In genomic region chr6:113774122-113774835, GRCh38 we compare ENCODE assay signal across 13 cellular contexts.
DNase-seq lines count a peak whose midpoint lies in the region; ATAC-seq and TF ChIP-seq lines count a peak whose summit lies in the region.
"Had no signal": no experiment of that assay in that cellular context is flagged by ENCODE, and none has a peak within 500 bp of the region (broad histone marks: within the 10 kb centered on the region; RNA-seq: fewer than 3 reads in every experiment).

No MANE protein-coding gene starts in this region.

- H3K9me3 ChIP-seq in RWPE2 (ENCODE audit: severe bottlenecking), result no peaks in the 10 kb centered on the region
- H3K9me3 ChIP-seq: sigmoid colon had no signal

- peaks cover 4 to 6% of the 10 kb centered on the region in 2 donors for H3K4me1 Mint-ChIP-seq in stimulated activated naive B cell treated with anti-CD40 and anti-IgM and Interleukin-4, amounts not matched to agents 10 μg/mL and 1 μg/mL and 100 μg/mL, for 72 hours

- peak; percentile 29; the same call in 1 of the 3 replicates for ATAC-seq in RWPE2 (ENCODE audit: low read depth)
- peak; percentile 62 to 65 for ATAC-seq in stimulated activated naive B cell treated with anti-CD40 and anti-IgM and Interleukin-4, amounts not matched to agents 10 μg/mL and 1 μg/mL and 100 μg/mL, for 72 hours (replicated peaks)
- ATAC-seq in HG03139 (IDR thresholded peaks at IDR 0.05; ENCODE audit: unreplicated experiment), result no peak

- H3K4me1 ChIP-seq in RWPE2 (ENCODE audit: insufficient read depth, poor library complexity, severe bottlenecking), result peaks cover 5% of the 10 kb centered on the region
- H3K4me1 ChIP-seq: sigmoid colon had no signal

- H3K27ac ChIP-seq in RWPE2 (ENCODE audit: poor library complexity, severe bottlenecking), result no peak overlapping the region
- no peak overlapping the region for H3K27ac ChIP-seq in substantia nigra (ENCODE audit: low read depth, low read length, poor library complexity, severe bottlenecking)
- H3K27ac ChIP-seq: 22Rv1, sigmoid colon, SK-N-MC had no signal

- no peaks in the 10 kb centered on the region for H3K36me3 ChIP-seq in RWPE2 (ENCODE audit: low read depth)
- H3K36me3 ChIP-seq: sigmoid colon had no signal

- no peak overlapping the region for H3K4me3 Mint-ChIP-seq in stimulated activated naive B cell treated with anti-CD40 and anti-IgM and Interleukin-4, amounts not matched to agents 10 μg/mL and 1 μg/mL and 100 μg/mL, for 72 hours
- H3K4me3 Mint-ChIP-seq: IgD-negative memory B cell had no signal

- no peaks in the 10 kb centered on the region for H3K9me3 Mint-ChIP-seq in stimulated activated naive B cell treated with anti-CD40 and anti-IgM and Interleukin-4, amounts not matched to agents 10 μg/mL and 1 μg/mL and 100 μg/mL, for 72 hours
- H3K9me3 Mint-ChIP-seq: IgD-negative memory B cell had no signal

- no peak overlapping the region for H3K27ac Mint-ChIP-seq in stimulated activated naive B cell treated with anti-CD40 and anti-IgM and Interleukin-4, amounts not matched to agents 10 μg/mL and 1 μg/mL and 100 μg/mL, for 72 hours
- H3K27ac Mint-ChIP-seq: IgD-negative memory B cell had no signal

- H3K4me3 ChIP-seq in RWPE2 (ENCODE audit: severe bottlenecking), result no peak overlapping the region
- H3K4me3 ChIP-seq: sigmoid colon, SK-N-MC had no signal

- H3K36me3 Mint-ChIP-seq in stimulated activated naive B cell treated with anti-CD40 and anti-IgM and Interleukin-4, amounts not matched to agents 10 μg/mL and 1 μg/mL and 100 μg/mL, for 72 hours, result no peaks in the 10 kb centered on the region
- H3K36me3 Mint-ChIP-seq: IgD-negative memory B cell had no signal

- DNase-seq in DMS153 (lab: John Stamatoyannopoulos, UW), result peak; percentile 4
- DNase-seq in DMS153 treated with DMSO at 0.1 percent for 48 hours (lab: John Stamatoyannopoulos, UW; ENCODE audit: unreplicated experiment), result no peak
- no peak for DNase-seq in RWPE2 (ENCODE audit: low spot score)
- peak; percentile 92 for DNase-seq in fibroblast of peridontal ligament (ENCODE audit: extremely low read depth)
- DNase-seq in stimulated activated naive B cell treated with anti-CD40 and anti-IgM and Interleukin-4, amounts not matched to agents 10 μg/mL and 1 μg/mL and 100 μg/mL, for 72 hours, result no peak
- no peak for DNase-seq in activated CD4-positive, alpha-beta T cell treated with anti-CD3 and anti-CD28 coated beads, Interleukin-2, amount 50 U/mL, for 4 hours
- no peak for DNase-seq in substantia nigra (lab: John Stamatoyannopoulos, UW)
- DNase-seq: activated CD4-positive, alpha-beta T cell treated with anti-CD3 and anti-CD28 coated beads, Interleukin-2, amount 50 U/mL, for 1 hour; sigmoid colon had no signal

- H3K27me3 Mint-ChIP-seq in stimulated activated naive B cell treated with anti-CD40 and anti-IgM and Interleukin-4, amounts not matched to agents 10 μg/mL and 1 μg/mL and 100 μg/mL, for 72 hours, result no peaks in the 10 kb centered on the region
- H3K27me3 Mint-ChIP-seq: IgD-negative memory B cell had no signal

- TF ChIP-seq CTCF in RWPE2 (IDR thresholded peaks at IDR 0.05; ENCODE audit: poor library complexity, severe bottlenecking), result no peak

- H3K27me3 ChIP-seq in RWPE2 (ENCODE audit: insufficient read depth, poor library complexity, severe bottlenecking), result no peaks in the 10 kb centered on the region
- H3K27me3 ChIP-seq: sigmoid colon had no signal

Comparison
In these comparisons a context has a peak if more than half of its experiments do, and no peak if none do; other contexts are left out.
1. DNase-seq: peak in DMS153 (single experiment) and fibroblast of peridontal ligament (single experiment); none in DMS153 treated with DMSO at 0.1 percent for 48 hours (single experiment), RWPE2 (single experiment), stimulated activated naive B cell treated with anti-CD40 and anti-IgM and Interleukin-4, amounts not matched to agents 10 μg/mL and 1 μg/mL and 100 μg/mL, for 72 hours (single experiment), activated CD4-positive, alpha-beta T cell treated with anti-CD3 and anti-CD28 coated beads, Interleukin-2, amount 50 U/mL, for 4 hours (0 of 2) and substantia nigra (0 of 49).